Comparison of ENCODE assay signal across 21 cellular contexts in the genomic region with DNA sequence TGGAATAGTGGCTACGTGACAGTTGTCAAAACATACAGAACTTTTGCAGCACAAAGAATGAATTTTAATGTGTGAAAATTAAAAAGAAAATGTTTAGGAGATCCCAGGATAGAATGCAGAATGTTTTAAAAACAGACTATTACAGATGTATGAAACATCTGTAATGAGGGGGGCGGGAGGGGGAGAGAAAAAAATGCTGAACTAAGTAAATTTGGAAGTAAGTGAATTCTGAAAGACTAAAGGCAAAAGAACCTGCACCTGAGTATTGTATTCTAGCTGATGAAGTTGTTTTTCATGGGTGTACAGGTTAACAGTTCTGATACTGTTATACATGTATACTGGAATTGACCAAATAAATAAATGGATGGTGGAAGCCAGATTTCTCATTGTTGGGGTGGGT.
DNase-seq lines count a peak whose midpoint lies in the region; ATAC-seq, FAIRE-seq and TF ChIP-seq lines count a peak whose summit lies in the region.
"Had no signal": no experiment of that assay in that cellular context is flagged by ENCODE, and none has a peak within 500 bp of the region (broad histone marks: within the 10 kb centered on the region; RNA-seq: fewer than 3 reads in every experiment).

No MANE protein-coding gene starts in this region.

- peak overlapping the region; percentile 40 for H3K27ac Mint-ChIP-seq in progenitor cell of endocrine pancreas
- no peak overlapping the region for H3K27ac Mint-ChIP-seq in activated CD4-positive, alpha-beta T cell treated with anti-CD3 and anti-CD28 coated beads, Interleukin-2, amount 10 ng/mL, durations not matched to agents 24 days and 14 days
- H3K27ac Mint-ChIP-seq: B cell; CD4-positive, alpha-beta T cell; CD8-positive, alpha-beta T cell had no signal

- intact Hi-C loops in HepG2 (cut with micrococcal nuclease; ENCODE audit: unreplicated experiment) (no loop called here), right lobe of liver (cut with DNase I) (no loop called here), K562 (cut with micrococcal nuclease) (no loop called here), posterior vena cava (cut with DNase I) (no loop called here)
- intact Hi-C loops in activated CD4-positive, alpha-beta T cell treated with anti-CD3 and anti-CD28 coated beads, Interleukin-2, amount 10 ng/mL, durations not matched to agents 24 days and 14 days (cut with micrococcal nuclease): no loop called here

- H3K27me3 Mint-ChIP-seq in progenitor cell of endocrine pancreas: no peaks in the 10 kb centered on the region
- no peaks in the 10 kb centered on the region for H3K27me3 Mint-ChIP-seq in activated CD4-positive, alpha-beta T cell treated with anti-CD3 and anti-CD28 coated beads, Interleukin-2, amount 10 ng/mL, durations not matched to agents 24 days and 14 days
- H3K27me3 Mint-ChIP-seq: B cell; CD4-positive, alpha-beta T cell had no signal

- H3K27ac ChIP-seq in HepG2 (ENCODE audit: extremely low read length, insufficient read depth, low read length) (no peak overlapping the region), right lobe of liver (no peak overlapping the region), K562 (ENCODE audit: extremely low read depth, low read depth, low read length) (no peak overlapping the region)
- H3K27ac ChIP-seq: 22Rv1; A549; BLaER1 treated with 17β-estradiol and CSF1 and Interleukin-3, amounts not matched to agents 10 nM and 100 nM; C4-2B had no signal

- no peak for TF ChIP-seq POLR2A in HepG2 (IDR thresholded peaks at IDR 0.05; ENCODE audit: insufficient read depth in 1 of 2, low read depth in 2 of 2, low read length in 2 of 2)
- TF ChIP-seq POLR2A in right lobe of liver (IDR thresholded peaks at IDR 0.05): no peak
- TF ChIP-seq POLR2A in K562 (conservative IDR thresholded peaks at IDR 0.05): no peak

- in situ Hi-C loops in HepG2 (cut with HindIII; ENCODE audit: extremely low pct_ligation_motif_present, low pct_unique_long_range_greater_than_20kb): no loop called here
- in situ Hi-C loops in K562 (cut with MboI): no loop called here

- DNase-seq in HepG2 (ENCODE audit: low spot score) (no peak), right lobe of liver (no peak), K562 (ENCODE audit: extremely low read depth in 1 of 4, low spot score in 3 of 4) (no peak), progenitor cell of endocrine pancreas (ENCODE audit: low spot score, unreplicated experiment) (no peak), posterior vena cava (ENCODE audit: low spot score) (no peak)
- no peak for DNase-seq in activated CD4-positive, alpha-beta T cell treated with anti-CD3 and anti-CD28 coated beads, Interleukin-2, amount 10 ng/mL, durations not matched to agents 24 days and 14 days
- DNase-seq: AML-193; Caco-2; Calu3; CD4-positive, alpha-beta T cell; CD8-positive, alpha-beta T cell; DMS79 treated with DMSO at 0.1 percent for 48 hours; GF-D8 had no signal

- H3K4me1 ChIP-seq in HepG2 (ENCODE audit: insufficient read depth, low read length): no peaks in the 10 kb centered on the region
- H3K4me1 ChIP-seq in right lobe of liver: peaks cover 0 to 6% (median 0%) of the 10 kb centered on the region in 4 donors
- no peaks in the 10 kb centered on the region for H3K4me1 ChIP-seq in K562 (replicated peaks in 1 of 2; ENCODE audit: control insufficient read depth in 2 of 2, insufficient read depth in 2 of 2, low read length in 2 of 2)
- H3K4me1 ChIP-seq: BLaER1 treated with 17β-estradiol and CSF1 and Interleukin-3, amounts not matched to agents 10 nM and 100 nM; Caco-2 had no signal

- H3K4me3 ChIP-seq in HepG2 (replicated peaks in 1 of 3; ENCODE audit: insufficient read depth in 1 of 3, low read depth in 2 of 3, low read length in 3 of 3) (no peak overlapping the region), right lobe of liver (no peak overlapping the region), K562 (no peak overlapping the region)
- H3K4me3 ChIP-seq: A549; BLaER1 treated with 17β-estradiol and CSF1 and Interleukin-3, amounts not matched to agents 10 nM and 100 nM had no signal

- H3K4me3 Mint-ChIP-seq in progenitor cell of endocrine pancreas (ENCODE audit: low read depth): no peak overlapping the region
- H3K4me3 Mint-ChIP-seq in activated CD4-positive, alpha-beta T cell treated with anti-CD3 and anti-CD28 coated beads, Interleukin-2, amount 10 ng/mL, durations not matched to agents 24 days and 14 days: no peak overlapping the region
- H3K4me3 Mint-ChIP-seq: B cell; CD4-positive, alpha-beta T cell; CD8-positive, alpha-beta T cell had no signal

- H3K79me2 ChIP-seq in HepG2 (ENCODE audit: insufficient read depth, low read length) (peaks cover 13% of the 10 kb centered on the region), K562 (ENCODE audit: control insufficient read depth, insufficient read depth, low read length) (no peaks in the 10 kb centered on the region)

- H3K36me3 ChIP-seq in HepG2 (replicated peaks in 1 of 2; ENCODE audit: control insufficient read depth in 1 of 2, insufficient read depth in 2 of 2, low read length in 2 of 2) (no peaks in the 10 kb centered on the region), right lobe of liver (no peaks in the 10 kb centered on the region), K562 (ENCODE audit: control insufficient read depth, insufficient read depth, low read length) (no peaks in the 10 kb centered on the region)

- no TSS peak for BruUV-seq in HepG2 (replicated peaks; lab: Mats Ljungman, UMichigan)
- no TSS peak for BruUV-seq in K562 (replicated peaks; lab: Mats Ljungman, UMichigan)

- TF ChIP-seq RAD21 in HepG2 (CRISPR knock-in tag; IDR thresholded peaks at IDR 0.05): no peak
- no peak for TF ChIP-seq RAD21 in K562 (CRISPR knock-in tag; conservative IDR thresholded peaks at IDR 0.05 in 1 of 2, IDR thresholded peaks at IDR 0.05 in 1 of 2)

- no peak overlapping the region for H3K4me2 ChIP-seq in HepG2 (ENCODE audit: low read depth, low read length)
- H3K4me2 ChIP-seq in K562 (ENCODE audit: insufficient read depth, low read length): no peak overlapping the region
- H3K4me2 ChIP-seq: A549; BLaER1 treated with 17β-estradiol and CSF1 and Interleukin-3, amounts not matched to agents 10 nM and 100 nM had no signal

- no peak for TF ChIP-seq CTCF in HepG2 (CRISPR knock-in tag; IDR thresholded peaks at IDR 0.05)
- TF ChIP-seq CTCF in right lobe of liver (IDR thresholded peaks at IDR 0.05): no peak
- TF ChIP-seq CTCF in K562 (IDR thresholded peaks at IDR 0.05 in 2 of 3, conservative IDR thresholded peaks at IDR 0.05 in 1 of 3; ENCODE audit: insufficient read depth in 2 of 3, low read depth in 1 of 3, low read length in 3 of 3): no peak
- TF ChIP-seq CTCF in progenitor cell of endocrine pancreas (IDR thresholded peaks at IDR 0.05; ENCODE audit: unreplicated experiment): no peak

- no peaks in the 10 kb centered on the region for H3K9me1 ChIP-seq in K562 (ENCODE audit: control insufficient read depth, insufficient read depth, low read length)

- H2AFZ ChIP-seq in HepG2 (ENCODE audit: low read length) (no peak overlapping the region), K562 (ENCODE audit: low read depth, low read length) (no peak overlapping the region)

- POLR2A ChIA-PET in HepG2 (lab: Yijun Ruan, JAX): no interaction called here
- POLR2A ChIA-PET in K562 (lab: Yijun Ruan, JAX): no interaction called here

- H3K4me1 Mint-ChIP-seq in progenitor cell of endocrine pancreas (ENCODE audit: low read depth): peaks cover 2% of the 10 kb centered on the region
- peaks cover 3% of the 10 kb centered on the region for H3K4me1 Mint-ChIP-seq in activated CD4-positive, alpha-beta T cell treated with anti-CD3 and anti-CD28 coated beads, Interleukin-2, amount 10 ng/mL, durations not matched to agents 24 days and 14 days

- H4K20me1 ChIP-seq in HepG2 (ENCODE audit: insufficient read depth, low read length) (no peaks in the 10 kb centered on the region), K562 (replicated peaks; ENCODE audit: control insufficient read depth, insufficient read depth, low read length) (no peaks in the 10 kb centered on the region)

- no peaks in the 10 kb centered on the region for H3K27me3 ChIP-seq in HepG2 (ENCODE audit: control insufficient read depth in 1 of 2, insufficient read depth in 2 of 2, low read length in 2 of 2)
- H3K27me3 ChIP-seq in right lobe of liver: no peaks in the 10 kb centered on the region
- H3K27me3 ChIP-seq in K562 (ENCODE audit: control insufficient read depth in 2 of 2, insufficient read depth in 2 of 2, low read length in 2 of 2): no peaks in the 10 kb centered on the region
- H3K27me3 ChIP-seq: BLaER1 treated with 17β-estradiol and CSF1 and Interleukin-3, amounts not matched to agents 10 nM and 100 nM had no signal

- FAIRE-seq in HepG2 (lab: Jason Lieb, UNC): no peak
- FAIRE-seq in K562 (lab: Jason Lieb, UNC): no peak
- FAIRE-seq: A549, D721Med, G401.6, GM19239 had no signal

- peaks cover 10% of the 10 kb centered on the region for H3K9me3 Mint-ChIP-seq in progenitor cell of endocrine pancreas (ENCODE audit: low read depth)
- peaks cover 2% of the 10 kb centered on the region for H3K9me3 Mint-ChIP-seq in activated CD4-positive, alpha-beta T cell treated with anti-CD3 and anti-CD28 coated beads, Interleukin-2, amount 10 ng/mL, durations not matched to agents 24 days and 14 days

- ATAC-seq in HepG2 (no peak), right lobe of liver (no peak), K562 (no peak)
- ATAC-seq: A549; CD8-positive, alpha-beta T cell had no signal

- H3K9me3 ChIP-seq in HepG2 (ENCODE audit: low read length): no peaks in the 10 kb centered on the region
- no peaks in the 10 kb centered on the region for H3K9me3 ChIP-seq in right lobe of liver
- H3K9me3 ChIP-seq in K562 (replicated peaks; ENCODE audit: control insufficient read depth, insufficient read depth, low read depth, low read length): no peaks in the 10 kb centered on the region
- H3K9me3 ChIP-seq: A549, Caco-2 had no signal

- H3K36me3 Mint-ChIP-seq in progenitor cell of endocrine pancreas (ENCODE audit: insufficient read depth): no peaks in the 10 kb centered on the region
- H3K36me3 Mint-ChIP-seq in activated CD4-positive, alpha-beta T cell treated with anti-CD3 and anti-CD28 coated beads, Interleukin-2, amount 10 ng/mL, durations not matched to agents 24 days and 14 days (ENCODE audit: low read depth): no peaks in the 10 kb centered on the region

- CTCF ChIA-PET in HepG2 (lab: Yijun Ruan, JAX; ENCODE audit: low intra/inter-chr PET ratio, low total read pairs) (no interaction called here), K562 (lab: Yijun Ruan, JAX; ENCODE audit: low intra/inter-chr PET ratio) (no interaction called here)

- 98% methylated on average over 2 of the region's 2 CpGs for WGBS in HepG2 (ENCODE audit: low lambda C conversion rate)
- WGBS in right lobe of liver (ENCODE audit: insufficient coverage, low coverage, low lambda C conversion rate, missing lambda C conversion rate): 94% methylated on average over 2 of the region's 2 CpGs
- WGBS in K562 (ENCODE audit: insufficient coverage, low coverage, missing lambda C conversion rate): 87% methylated on average over 1 of the region's 2 CpGs

- no peak overlapping the region for H3K9ac ChIP-seq in HepG2 (ENCODE audit: insufficient read depth, low read depth, low read length)
- no peak overlapping the region for H3K9ac ChIP-seq in K562 (ENCODE audit: insufficient read depth in 1 of 2, low read depth in 2 of 2, low read length in 2 of 2)
- H3K9ac ChIP-seq: BLaER1 treated with 17β-estradiol and CSF1 and Interleukin-3, amounts not matched to agents 10 nM and 100 nM had no signal

- TF ChIP-seq EP300 in HepG2 (IDR thresholded peaks at IDR 0.05; ENCODE audit: low read depth in 2 of 2, low read length in 2 of 2): no peak
- TF ChIP-seq EP300 in HepG2 (CRISPR knock-in tag; IDR thresholded peaks at IDR 0.05; ENCODE audit: borderline replicate concordance): no peak
- no peak for TF ChIP-seq EP300 in K562 (IDR thresholded peaks at IDR 0.05; ENCODE audit: low read length)
